Comparison of ENCODE assay signal across 8 cellular contexts in genomic region chr20:53735536-53736050, GRCh38.
DNase-seq lines count a peak whose midpoint lies in the region; ATAC-seq and TF ChIP-seq lines count a peak whose summit lies in the region.

No MANE protein-coding gene starts in this region.

- ATAC-seq in SK-N-SH treated with all-trans-retinoic acid at 6 μM for 48 hours: peak; percentile 86
- no peak for ATAC-seq in activated naive CD4-positive, alpha-beta T cell treated with anti-CD3 and anti-CD28 coated beads, Interleukin-2, amount 50 U/mL, for 72 hours

- H3K36me3 Mint-ChIP-seq in activated naive CD4-positive, alpha-beta T cell treated with anti-CD3 and anti-CD28 coated beads, Interleukin-2, amount 50 U/mL, for 72 hours: peaks cover 0 to 6% of the 10 kb centered on the region in 2 donors
- H3K36me3 Mint-ChIP-seq in activated T-cell treated with anti-CD3 and anti-CD28 coated beads, Interleukin-2, amount 50 U/mL, for 24 hours (ENCODE audit: low read depth): no peaks in the 10 kb centered on the region

- H3K9me3 Mint-ChIP-seq in activated naive CD4-positive, alpha-beta T cell treated with anti-CD3 and anti-CD28 coated beads, Interleukin-2, amount 50 U/mL, for 72 hours: no peaks in the 10 kb centered on the region
- H3K9me3 Mint-ChIP-seq in activated T-cell treated with anti-CD3 and anti-CD28 coated beads, Interleukin-2, amount 50 U/mL, for 24 hours: no peaks in the 10 kb centered on the region

- H3K27ac Mint-ChIP-seq in activated naive CD4-positive, alpha-beta T cell treated with anti-CD3 and anti-CD28 coated beads, Interleukin-2, amount 50 U/mL, for 72 hours: no peak overlapping the region
- no peak overlapping the region for H3K27ac Mint-ChIP-seq in activated T-cell treated with anti-CD3 and anti-CD28 coated beads, Interleukin-2, amount 50 U/mL, for 24 hours

- H3K4me3 Mint-ChIP-seq in activated T-cell treated with anti-CD3 and anti-CD28 coated beads, Interleukin-2, amount 50 U/mL, for 24 hours: no peak overlapping the region

- H3K27me3 ChIP-seq in adrenal gland: no peaks in the 10 kb centered on the region

- TF ChIP-seq CTCF in fibroblast of the aortic adventitia (IDR thresholded peaks at IDR 0.05; ENCODE audit: insufficient read depth, low read length) (no peak), adrenal gland (IDR thresholded peaks at IDR 0.05) (no peak)

- TF ChIP-seq POLR2A in adrenal gland (IDR thresholded peaks at IDR 0.05): no peak

- no peak overlapping the region for H3K27ac ChIP-seq in adrenal gland

- intact Hi-C loops in adrenal gland (cut with DNase I): no loop called here

- peaks cover 47% of the 10 kb centered on the region for H3K4me1 Mint-ChIP-seq in activated T-cell treated with anti-CD3 and anti-CD28 coated beads, Interleukin-2, amount 50 U/mL, for 24 hours (ENCODE audit: low read depth)

- peaks cover 0 to 16% of the 10 kb centered on the region in 2 donors for H3K4me1 ChIP-seq in adrenal gland (replicated peaks in 1 of 2)

- DNase-seq in A172 (ENCODE audit: low spot score) (peak; percentile 95), HCEC 1CT (peak; percentile 96), fibroblast of the aortic adventitia (ENCODE audit: low read depth) (peak; percentile 85), globus pallidus (ENCODE audit: low spot score) (no peak), adrenal gland (no peak)
- no peak for DNase-seq in activated naive CD4-positive, alpha-beta T cell treated with anti-CD3 and anti-CD28 coated beads, Interleukin-2, amount 50 U/mL, for 72 hours (ENCODE audit: low spot score in 2 of 2)
- no peak for DNase-seq in activated T-cell treated with anti-CD3 and anti-CD28 coated beads, Interleukin-2, amount 50 U/mL, for 24 hours

- no peaks in the 10 kb centered on the region for H3K36me3 ChIP-seq in adrenal gland (replicated peaks in 1 of 2)

- no peaks in the 10 kb centered on the region for H3K9me3 ChIP-seq in adrenal gland (replicated peaks in 1 of 3)

- no peaks in the 10 kb centered on the region for H3K27me3 Mint-ChIP-seq in activated T-cell treated with anti-CD3 and anti-CD28 coated beads, Interleukin-2, amount 50 U/mL, for 24 hours

- WGBS in adrenal gland, 4 donors: 26 to 42% (median 35%) methylated on average over 5 of the region's 5 CpGs

- H3K4me3 ChIP-seq in fibroblast of the aortic adventitia (ENCODE audit: low read depth, low read length): no peak overlapping the region
- H3K4me3 ChIP-seq in adrenal gland: no peak overlapping the region

TF ChIP-seq in SK-N-SH treated with all-trans-retinoic acid at 6 μM for 48 hours, 23 proteins besides CTCF, POLR2A, EP300 and RAD21:
- TF ChIP-seq TOX (CRISPR knock-in tag; IDR thresholded peaks at IDR 0.05; ENCODE audit: borderline replicate concordance) (no peak), ESRRG (CRISPR knock-in tag; IDR thresholded peaks at IDR 0.05) (no peak), CSRNP3 (CRISPR knock-in tag; IDR thresholded peaks at IDR 0.05) (no peak), ZNF8 (CRISPR knock-in tag; IDR thresholded peaks at IDR 0.05) (no peak), BACH2 (CRISPR knock-in tag; IDR thresholded peaks at IDR 0.05; ENCODE audit: borderline replicate concordance) (no peak), ZFP30 (CRISPR knock-in tag; IDR thresholded peaks at IDR 0.05) (no peak), ZC3H10 (CRISPR knock-in tag; IDR thresholded peaks at IDR 0.05) (no peak), OSR1 (CRISPR knock-in tag; IDR thresholded peaks at IDR 0.05) (no peak), TCF4 (CRISPR knock-in tag; IDR thresholded peaks at IDR 0.05; ENCODE audit: borderline replicate concordance) (no peak), RARB (CRISPR knock-in tag; IDR thresholded peaks at IDR 0.05) (no peak), CSDC2 (CRISPR knock-in tag; IDR thresholded peaks at IDR 0.05) (no peak), ZNF70 (CRISPR knock-in tag; IDR thresholded peaks at IDR 0.05) (no peak), ISL1 (CRISPR knock-in tag; IDR thresholded peaks at IDR 0.05) (no peak), ARNTL (CRISPR knock-in tag; IDR thresholded peaks at IDR 0.05; ENCODE audit: borderline replicate concordance, low read depth) (no peak), ZNF565 (CRISPR knock-in tag; conservative IDR thresholded peaks at IDR 0.05; ENCODE audit: low read depth) (no peak), CREB5 (CRISPR knock-in tag; IDR thresholded peaks at IDR 0.05; ENCODE audit: low read depth) (no peak), SNAI2 (CRISPR knock-in tag; IDR thresholded peaks at IDR 0.05) (no peak), GLIS3 (CRISPR knock-in tag; IDR thresholded peaks at IDR 0.05) (no peak)
- TF ChIP-seq, protein P1, sequence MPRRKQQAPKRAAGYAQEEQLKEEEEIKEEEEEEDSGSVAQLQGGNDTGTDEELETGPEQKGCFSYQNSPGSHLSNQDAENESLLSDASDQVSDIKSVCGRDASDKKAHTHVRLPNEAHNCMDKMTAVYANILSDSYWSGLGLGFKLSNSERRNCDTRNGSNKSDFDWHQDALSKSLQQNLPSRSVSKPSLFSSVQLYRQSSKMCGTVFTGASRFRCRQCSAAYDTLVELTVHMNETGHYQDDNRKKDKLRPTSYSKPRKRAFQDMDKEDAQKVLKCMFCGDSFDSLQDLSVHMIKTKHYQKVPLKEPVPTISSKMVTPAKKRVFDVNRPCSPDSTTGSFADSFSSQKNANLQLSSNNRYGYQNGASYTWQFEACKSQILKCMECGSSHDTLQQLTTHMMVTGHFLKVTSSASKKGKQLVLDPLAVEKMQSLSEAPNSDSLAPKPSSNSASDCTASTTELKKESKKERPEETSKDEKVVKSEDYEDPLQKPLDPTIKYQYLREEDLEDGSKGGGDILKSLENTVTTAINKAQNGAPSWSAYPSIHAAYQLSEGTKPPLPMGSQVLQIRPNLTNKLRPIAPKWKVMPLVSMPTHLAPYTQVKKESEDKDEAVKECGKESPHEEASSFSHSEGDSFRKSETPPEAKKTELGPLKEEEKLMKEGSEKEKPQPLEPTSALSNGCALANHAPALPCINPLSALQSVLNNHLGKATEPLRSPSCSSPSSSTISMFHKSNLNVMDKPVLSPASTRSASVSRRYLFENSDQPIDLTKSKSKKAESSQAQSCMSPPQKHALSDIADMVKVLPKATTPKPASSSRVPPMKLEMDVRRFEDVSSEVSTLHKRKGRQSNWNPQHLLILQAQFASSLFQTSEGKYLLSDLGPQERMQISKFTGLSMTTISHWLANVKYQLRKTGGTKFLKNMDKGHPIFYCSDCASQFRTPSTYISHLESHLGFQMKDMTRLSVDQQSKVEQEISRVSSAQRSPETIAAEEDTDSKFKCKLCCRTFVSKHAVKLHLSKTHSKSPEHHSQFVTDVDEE (CRISPR knock-in tag; IDR thresholded peaks at IDR 0.05): no peak
- TF ChIP-seq, protein P2, sequence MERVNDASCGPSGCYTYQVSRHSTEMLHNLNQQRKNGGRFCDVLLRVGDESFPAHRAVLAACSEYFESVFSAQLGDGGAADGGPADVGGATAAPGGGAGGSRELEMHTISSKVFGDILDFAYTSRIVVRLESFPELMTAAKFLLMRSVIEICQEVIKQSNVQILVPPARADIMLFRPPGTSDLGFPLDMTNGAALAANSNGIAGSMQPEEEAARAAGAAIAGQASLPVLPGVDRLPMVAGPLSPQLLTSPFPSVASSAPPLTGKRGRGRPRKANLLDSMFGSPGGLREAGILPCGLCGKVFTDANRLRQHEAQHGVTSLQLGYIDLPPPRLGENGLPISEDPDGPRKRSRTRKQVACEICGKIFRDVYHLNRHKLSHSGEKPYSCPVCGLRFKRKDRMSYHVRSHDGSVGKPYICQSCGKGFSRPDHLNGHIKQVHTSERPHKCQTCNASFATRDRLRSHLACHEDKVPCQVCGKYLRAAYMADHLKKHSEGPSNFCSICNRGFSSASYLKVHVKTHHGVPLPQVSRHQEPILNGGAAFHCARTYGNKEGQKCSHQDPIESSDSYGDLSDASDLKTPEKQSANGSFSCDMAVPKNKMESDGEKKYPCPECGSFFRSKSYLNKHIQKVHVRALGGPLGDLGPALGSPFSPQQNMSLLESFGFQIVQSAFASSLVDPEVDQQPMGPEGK (CRISPR knock-in tag; IDR thresholded peaks at IDR 0.05; ENCODE audit: borderline replicate concordance): no peak

Comparison
In these comparisons a context has a peak if more than half of its experiments do, and no peak if none do; other contexts are left out.
1. DNase-seq: peak in A172 (single experiment), HCEC 1CT (single experiment) and fibroblast of the aortic adventitia (single experiment); none in activated naive CD4-positive, alpha-beta T cell treated with anti-CD3 and anti-CD28 coated beads, Interleukin-2, amount 50 U/mL, for 72 hours (0 of 2), activated T-cell treated with anti-CD3 and anti-CD28 coated beads, Interleukin-2, amount 50 U/mL, for 24 hours (single experiment), globus pallidus (single experiment) and adrenal gland (0 of 7).